In genomic region chr16:9518054-9518453, GRCh38 we compare ENCODE assay signal across 17 cellular contexts.
"Had no signal": no experiment of that assay in that cellular context is flagged by ENCODE, and none has a peak within 500 bp of the region (broad histone marks: within the 10 kb centered on the region; RNA-seq: fewer than 3 reads in every experiment).

No MANE protein-coding gene starts in this region.

- H3K27ac ChIP-seq: foreskin keratinocyte, heart right ventricle, lower lobe of right lung, suprapubic skin, upper lobe of left lung had no signal

- H3K4me3 ChIP-seq: heart right ventricle, lower lobe of right lung, mucosa of descending colon, suprapubic skin, upper lobe of left lung had no signal

- H3K4me1 ChIP-seq: foreskin keratinocyte, heart right ventricle, lower lobe of right lung, suprapubic skin, upper lobe of left lung had no signal

- H3K9me3 ChIP-seq: lower lobe of right lung, mucosa of descending colon had no signal

- DNase-seq: activated CD4-positive, alpha-beta T cell treated with anti-CD3 and anti-CD28 coated beads for 1 hour; activated CD4-positive, alpha-beta T cell treated with anti-CD3 and anti-CD28 coated beads, Interleukin-2, amount 50 U/mL, for 48 hours; activated CD8-positive, alpha-beta memory T cell treated with anti-CD3 and anti-CD28 coated beads, Interleukin-2, amount 10 ng/mL, durations not matched to agents 7 days and 5 days; activated effector memory CD4-positive, alpha-beta T cell treated with anti-CD3 and anti-CD28 coated beads, Interleukin-2, amount 50 U/mL, for 16 hours; activated T-cell treated with anti-CD3 and anti-CD28 coated beads, Interleukin-2, amount 50 U/mL, for 24 hours; foreskin keratinocyte; heart right ventricle; islet precursor cell; lower lobe of right lung; mucosa of descending colon; natural killer cell; stimulated activated CD4-positive, alpha-beta T cell treated with anti-CD3 and anti-CD28 coated beads, Interleukin-2, amount 100 ng/mL, for 48 hours; stimulated activated naive CD8-positive, alpha-beta T cell treated with anti-CD3 and anti-CD28 coated beads, Interleukin-15, Interleukin-2, amounts not matched to agents 100 U/mL and 50 U/mL, for 24 hours; T-cell; T1000; upper lobe of left lung had no signal

- H3K27me3 ChIP-seq: foreskin keratinocyte, heart right ventricle, suprapubic skin, upper lobe of left lung had no signal

- H3K36me3 ChIP-seq: heart right ventricle, lower lobe of right lung, suprapubic skin, upper lobe of left lung had no signal

- ATAC-seq: activated CD8-positive, alpha-beta memory T cell treated with anti-CD3 and anti-CD28 coated beads, Interleukin-2, amount 10 ng/mL, durations not matched to agents 7 days and 5 days; foreskin keratinocyte; lower lobe of right lung; mucosa of descending colon; natural killer cell; stimulated activated naive CD8-positive, alpha-beta T cell treated with anti-CD3 and anti-CD28 coated beads, Interleukin-15, Interleukin-2, amounts not matched to agents 100 U/mL and 50 U/mL, for 24 hours; T-cell had no signal
